Comparison of ENCODE assay signal across 24 cellular contexts in genomic region chr1:38115682-38116187, GRCh38.
"Had no signal": no experiment of that assay in that cellular context is flagged by ENCODE, and none has a peak within 500 bp of the region (broad histone marks: within the 10 kb centered on the region; RNA-seq: fewer than 3 reads in every experiment).

No MANE protein-coding gene starts in this region.

- H3K4me1 Mint-ChIP-seq: naive B cell; stimulated activated memory B cell treated with anti-CD40 and anti-IgM and Interleukin-4, amounts not matched to agents 10 μg/mL and 1 μg/mL and 100 μg/mL, for 72 hours; T-helper 17 cell had no signal

- ATAC-seq: activated CD4-positive, alpha-beta T cell treated with anti-CD3 and anti-CD28 coated beads for 36 hours; activated T-cell treated with anti-CD3 and anti-CD28 coated beads, Interleukin-2, amount 50 U/mL, for 72 hours; left colon; pancreas; right lobe of liver; stimulated activated memory B cell treated with anti-CD40 and anti-IgM and Interleukin-4, amounts not matched to agents 10 μg/mL and 1 μg/mL and 100 μg/mL, for 72 hours; T-helper 17 cell had no signal

- H3K9me3 Mint-ChIP-seq: activated B cell treated with CpG ODN at 0.5 μM for 24 hours; activated T-cell treated with anti-CD3 and anti-CD28 coated beads, Interleukin-2, amount 50 U/mL, for 72 hours; dendritic cell treated with granulocyte-macrophage colony-stimulating factor and Interleukin-4, amounts not matched to agents 40 ng/mL and 50 ng/mL, for 4 days; stimulated activated memory B cell treated with anti-CD40 and anti-IgM and Interleukin-4, amounts not matched to agents 10 μg/mL and 1 μg/mL and 100 μg/mL, for 72 hours had no signal

- H3K4me3 ChIP-seq: pancreas, right lobe of liver, skin epidermis, transverse colon had no signal

- H3K36me3 ChIP-seq: brain microvascular endothelial cell, neutrophil, pancreas, right lobe of liver, transverse colon had no signal

- H3K36me3 Mint-ChIP-seq: naive B cell; stimulated activated memory B cell treated with anti-CD40 and anti-IgM and Interleukin-4, amounts not matched to agents 10 μg/mL and 1 μg/mL and 100 μg/mL, for 72 hours had no signal

- H3K27me3 ChIP-seq: brain microvascular endothelial cell, neutrophil, pancreas, right lobe of liver, transverse colon had no signal

- H3K9me3 ChIP-seq: neutrophil, pancreas, right lobe of liver, transverse colon had no signal

- H3K4me3 Mint-ChIP-seq: activated B cell treated with CpG ODN at 0.5 μM for 24 hours; activated CD4-positive, alpha-beta T cell treated with anti-CD3 and anti-CD28 coated beads for 36 hours; activated T-cell treated with anti-CD3 and anti-CD28 coated beads, Interleukin-2, amount 50 U/mL, for 72 hours; dendritic cell treated with granulocyte-macrophage colony-stimulating factor and Interleukin-4, amounts not matched to agents 40 ng/mL and 50 ng/mL, for 4 days; naive B cell; stimulated activated memory B cell treated with anti-CD40 and anti-IgM and Interleukin-4, amounts not matched to agents 10 μg/mL and 1 μg/mL and 100 μg/mL, for 72 hours; T-helper 17 cell had no signal

- DNase-seq: activated B cell treated with CpG ODN at 0.5 μM for 24 hours; activated CD4-positive, alpha-beta T cell treated with anti-CD3 and anti-CD28 coated beads for 36 hours; activated CD4-positive, alpha-beta T cell treated with anti-CD3 and anti-CD28 coated beads, Interleukin-2, amount 50 U/mL, for 48 hours; activated CD8-positive, alpha-beta memory T cell treated with anti-CD3 and anti-CD28 coated beads, Interleukin-2, amount 50 U/mL, for 48 hours; activated gamma-delta T cell; activated naive CD4-positive, alpha-beta T cell treated with anti-CD3 and anti-CD28 coated beads, Interleukin-2, amount 50 U/mL, for 16 hours; activated T-cell treated with anti-CD3 and anti-CD28 coated beads, Interleukin-2, amount 50 U/mL, for 72 hours; aorta; brain microvascular endothelial cell; effector CD4-positive, alpha-beta T cell; erythroblast; foreskin fibroblast; left colon; mesendoderm; naive B cell; pancreas; right lobe of liver; stimulated activated CD4-positive, alpha-beta T cell treated with anti-CD3 and anti-CD28 coated beads, Interleukin-1b, Interleukin-23, amount 100 ng/mL, for 48 hours; T-helper 17 cell; transverse colon had no signal

- H3K27me3 Mint-ChIP-seq: activated B cell treated with CpG ODN at 0.5 μM for 24 hours; dendritic cell treated with granulocyte-macrophage colony-stimulating factor and Interleukin-4, amounts not matched to agents 40 ng/mL and 50 ng/mL, for 4 days; stimulated activated memory B cell treated with anti-CD40 and anti-IgM and Interleukin-4, amounts not matched to agents 10 μg/mL and 1 μg/mL and 100 μg/mL, for 72 hours had no signal

- H3K27ac Mint-ChIP-seq: activated B cell treated with CpG ODN at 0.5 μM for 24 hours; activated CD4-positive, alpha-beta T cell treated with anti-CD3 and anti-CD28 coated beads for 36 hours; activated T-cell treated with anti-CD3 and anti-CD28 coated beads, Interleukin-2, amount 50 U/mL, for 72 hours; dendritic cell treated with granulocyte-macrophage colony-stimulating factor and Interleukin-4, amounts not matched to agents 40 ng/mL and 50 ng/mL, for 4 days; stimulated activated memory B cell treated with anti-CD40 and anti-IgM and Interleukin-4, amounts not matched to agents 10 μg/mL and 1 μg/mL and 100 μg/mL, for 72 hours; T-helper 17 cell had no signal

- H3K27ac ChIP-seq: brain microvascular endothelial cell, neutrophil, pancreas, right lobe of liver, transverse colon had no signal

- H3K4me1 ChIP-seq: pancreas, transverse colon had no signal
